In the genomic region with DNA sequence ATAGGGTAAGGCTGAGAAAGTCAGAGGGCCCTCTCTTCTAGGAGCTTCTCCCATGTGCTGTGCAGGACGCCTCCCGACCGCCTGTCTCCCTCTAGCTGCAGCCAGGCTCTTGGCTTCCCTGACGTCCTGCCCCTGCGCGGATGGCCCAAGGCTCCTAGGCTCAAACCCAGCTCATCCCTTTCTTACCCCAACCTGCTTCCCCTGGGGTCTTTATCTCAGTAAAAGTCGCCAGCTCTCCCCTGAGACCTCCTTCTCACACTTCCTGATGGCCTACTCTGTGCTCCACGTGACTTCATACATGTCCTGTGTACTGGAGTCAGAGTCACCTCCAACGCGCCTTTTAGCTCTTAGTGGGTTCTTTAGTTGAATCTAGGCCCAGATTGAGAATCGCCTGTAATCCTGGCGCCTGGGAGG, we compare ENCODE assay signal across 8 cellular contexts. TPM values are rescaled to one million over a fixed set of nuclear protein-coding genes. Genes with fewer than 3 reads are reported as not detected.
DNase-seq lines count a peak whose midpoint lies in the region; ATAC-seq and TF ChIP-seq lines count a peak whose summit lies in the region.

No MANE protein-coding gene starts in this region.

- peak overlapping the region; percentile 96 for H3K27ac Mint-ChIP-seq in activated CD8-positive, alpha-beta memory T cell treated with anti-CD3 and anti-CD28 coated beads, Interleukin-2, amount 10 ng/mL, durations not matched to agents 7 days and 5 days
- H3K27ac Mint-ChIP-seq in stimulated activated naive CD8-positive, alpha-beta T cell treated with anti-CD3 and anti-CD28 coated beads, Interleukin-15, amount 100 ng/mL, for 72 hours: peak overlapping the region; percentile 99 to 100

- no peaks in the 10 kb centered on the region for H3K9me3 Mint-ChIP-seq in activated CD8-positive, alpha-beta memory T cell treated with anti-CD3 and anti-CD28 coated beads, Interleukin-2, amount 10 ng/mL, durations not matched to agents 7 days and 5 days (ENCODE audit: low read depth)
- H3K9me3 Mint-ChIP-seq in stimulated activated naive CD8-positive, alpha-beta T cell treated with anti-CD3 and anti-CD28 coated beads, Interleukin-15, amount 100 ng/mL, for 72 hours: no peaks in the 10 kb centered on the region

- H3K27ac ChIP-seq in muscle layer of duodenum (ENCODE audit: low read length): peak overlapping the region; percentile 96

- H3K4me3 Mint-ChIP-seq in activated CD8-positive, alpha-beta memory T cell treated with anti-CD3 and anti-CD28 coated beads, Interleukin-2, amount 10 ng/mL, durations not matched to agents 7 days and 5 days: peak overlapping the region; percentile 82
- H3K4me3 Mint-ChIP-seq in stimulated activated naive CD8-positive, alpha-beta T cell treated with anti-CD3 and anti-CD28 coated beads, Interleukin-15, amount 100 ng/mL, for 72 hours: peak overlapping the region; percentile 92 to 96

- peak; percentile 72 for TF ChIP-seq CTCF in epithelial cell of proximal tubule (conservative IDR thresholded peaks at IDR 0.05; ENCODE audit: low read depth, low read length)

- no peaks in the 10 kb centered on the region for H3K27me3 ChIP-seq in muscle layer of duodenum (ENCODE audit: low read depth, low read length)

- H3K4me3 ChIP-seq in epithelial cell of proximal tubule (ENCODE audit: low read depth, low read length) (peak overlapping the region; percentile 63), muscle layer of duodenum (ENCODE audit: low read depth in 1 of 2, low read length in 2 of 2) (peak overlapping the region; percentile 71 to 86)

- CTCF ChIA-PET in activated CD8-positive, alpha-beta memory T cell treated with anti-CD3 and anti-CD28 coated beads, Interleukin-2, amount 10 ng/mL, durations not matched to agents 7 days and 5 days (lab: Charles Lee): interaction anchor here (0.6 to 4.3 kb wide), 41 partner anchors 8 to 406 kb away, joined by 3 to 60 read pairs (median 5); a partner anchor contains a TSS

- peaks cover 30% of the 10 kb centered on the region for H3K4me1 Mint-ChIP-seq in activated CD8-positive, alpha-beta memory T cell treated with anti-CD3 and anti-CD28 coated beads, Interleukin-2, amount 10 ng/mL, durations not matched to agents 7 days and 5 days
- H3K4me1 Mint-ChIP-seq in stimulated activated naive CD8-positive, alpha-beta T cell treated with anti-CD3 and anti-CD28 coated beads, Interleukin-15, amount 100 ng/mL, for 72 hours: peaks cover 62% of the 10 kb centered on the region

- H3K36me3 ChIP-seq in muscle layer of duodenum (ENCODE audit: control insufficient read depth in 1 of 2, insufficient read depth in 2 of 2, low read length in 2 of 2): peaks cover 4 to 20% of the 10 kb centered on the region in 2 donors

- peak; percentile 42 for ATAC-seq in HG02885 (IDR thresholded peaks at IDR 0.05; ENCODE audit: poor library complexity, unreplicated experiment)
- ATAC-seq in activated CD8-positive, alpha-beta memory T cell treated with anti-CD3 and anti-CD28 coated beads, Interleukin-2, amount 10 ng/mL, durations not matched to agents 7 days and 5 days: peak; percentile 66
- ATAC-seq in stimulated activated naive CD8-positive, alpha-beta T cell treated with anti-CD3 and anti-CD28 coated beads, Interleukin-15, amount 100 ng/mL, for 72 hours: peak; percentile 81

- no peaks in the 10 kb centered on the region for H3K9me3 ChIP-seq in muscle layer of duodenum (ENCODE audit: control insufficient read depth in 1 of 2, low read length in 2 of 2)

- DNase-seq in GF-D8 (lab: John Stamatoyannopoulos, UW) (peak; percentile 72), NCI-H82 treated with DMSO at 0.1 percent for 48 hours (lab: John Stamatoyannopoulos, UW; ENCODE audit: unreplicated experiment) (peak; percentile 42), epithelial cell of proximal tubule (ENCODE audit: low read depth) (no peak), 8988T (no peak)
- peak; percentile 80 for DNase-seq in activated CD8-positive, alpha-beta memory T cell treated with anti-CD3 and anti-CD28 coated beads, Interleukin-2, amount 10 ng/mL, durations not matched to agents 7 days and 5 days
- DNase-seq in stimulated activated naive CD8-positive, alpha-beta T cell treated with anti-CD3 and anti-CD28 coated beads, Interleukin-15, amount 100 ng/mL, for 72 hours: peak; percentile 54 to 79

- no peaks in the 10 kb centered on the region for H3K27me3 Mint-ChIP-seq in activated CD8-positive, alpha-beta memory T cell treated with anti-CD3 and anti-CD28 coated beads, Interleukin-2, amount 10 ng/mL, durations not matched to agents 7 days and 5 days
- no peaks in the 10 kb centered on the region for H3K27me3 Mint-ChIP-seq in stimulated activated naive CD8-positive, alpha-beta T cell treated with anti-CD3 and anti-CD28 coated beads, Interleukin-15, amount 100 ng/mL, for 72 hours

- peaks cover 5 to 25% of the 10 kb centered on the region in 2 donors for H3K4me1 ChIP-seq in muscle layer of duodenum (ENCODE audit: control insufficient read depth in 1 of 2, insufficient read depth in 2 of 2, low read length in 2 of 2)

- peaks cover 20% of the 10 kb centered on the region for H3K36me3 Mint-ChIP-seq in activated CD8-positive, alpha-beta memory T cell treated with anti-CD3 and anti-CD28 coated beads, Interleukin-2, amount 10 ng/mL, durations not matched to agents 7 days and 5 days

RNA-seq across cellular contexts. Expression of a gene that starts 1.1 kb away (rescaled TPM):
- 10 to 100 TPM; 11.3 to 13.2 TPM for total RNA-seq in activated CD8-positive, alpha-beta memory T cell treated with anti-CD3 and anti-CD28 coated beads, Interleukin-2, amount 10 ng/mL, durations not matched to agents 7 days and 5 days
- 5.1 and 7.6 TPM in 2 replicates for total RNA-seq in epithelial cell of proximal tubule

RNA-seq across cellular contexts. Expression of a gene that starts 9.4 kb away (rescaled TPM):
- 10 to 100 TPM in 1 of 2 experiments, 1 to 10 TPM in 1; 6.2 to 10.3 TPM for total RNA-seq in activated CD8-positive, alpha-beta memory T cell treated with anti-CD3 and anti-CD28 coated beads, Interleukin-2, amount 10 ng/mL, durations not matched to agents 7 days and 5 days
- 34.8 and 35.2 TPM in 2 replicates for total RNA-seq in epithelial cell of proximal tubule

RNA-seq across cellular contexts. Expression of a gene that starts 22.4 kb away (rescaled TPM):
- total RNA-seq in activated CD8-positive, alpha-beta memory T cell treated with anti-CD3 and anti-CD28 coated beads, Interleukin-2, amount 10 ng/mL, durations not matched to agents 7 days and 5 days: 10 to 100 TPM; 14.0 to 15.6 TPM
- total RNA-seq in epithelial cell of proximal tubule: 5.2 and 10.9 TPM in 2 replicates

RNA-seq across cellular contexts. Expression of a gene that starts 35.7 kb away (rescaled TPM):
- 10 to 100 TPM; 14.5 to 14.7 TPM for total RNA-seq in activated CD8-positive, alpha-beta memory T cell treated with anti-CD3 and anti-CD28 coated beads, Interleukin-2, amount 10 ng/mL, durations not matched to agents 7 days and 5 days
- total RNA-seq in epithelial cell of proximal tubule: 8.2 and 9.1 TPM in 2 replicates

RNA-seq across cellular contexts. Expression of a gene that starts 49.7 kb away (rescaled TPM):
- 10 to 100 TPM; 18.9 to 21.2 TPM for total RNA-seq in activated CD8-positive, alpha-beta memory T cell treated with anti-CD3 and anti-CD28 coated beads, Interleukin-2, amount 10 ng/mL, durations not matched to agents 7 days and 5 days
- total RNA-seq in epithelial cell of proximal tubule: 3.2 and 7.6 TPM in 2 replicates

Comparison
In these comparisons a context has a peak if more than half of its experiments do, and no peak if none do; other contexts are left out.
1. DNase-seq: peak in GF-D8 (single experiment), NCI-H82 treated with DMSO at 0.1 percent for 48 hours (single experiment), activated CD8-positive, alpha-beta memory T cell treated with anti-CD3 and anti-CD28 coated beads, Interleukin-2, amount 10 ng/mL, durations not matched to agents 7 days and 5 days (single experiment) and stimulated activated naive CD8-positive, alpha-beta T cell treated with anti-CD3 and anti-CD28 coated beads, Interleukin-15, amount 100 ng/mL, for 72 hours (2 of 2); none in epithelial cell of proximal tubule (single experiment) and 8988T (single experiment).
2. Peak in every context shown above with its lines, with median percentiles within 50 percentile points of each other: ATAC-seq.